Comparison of ENCODE assay signal across 19 cellular contexts in the genomic region with DNA sequence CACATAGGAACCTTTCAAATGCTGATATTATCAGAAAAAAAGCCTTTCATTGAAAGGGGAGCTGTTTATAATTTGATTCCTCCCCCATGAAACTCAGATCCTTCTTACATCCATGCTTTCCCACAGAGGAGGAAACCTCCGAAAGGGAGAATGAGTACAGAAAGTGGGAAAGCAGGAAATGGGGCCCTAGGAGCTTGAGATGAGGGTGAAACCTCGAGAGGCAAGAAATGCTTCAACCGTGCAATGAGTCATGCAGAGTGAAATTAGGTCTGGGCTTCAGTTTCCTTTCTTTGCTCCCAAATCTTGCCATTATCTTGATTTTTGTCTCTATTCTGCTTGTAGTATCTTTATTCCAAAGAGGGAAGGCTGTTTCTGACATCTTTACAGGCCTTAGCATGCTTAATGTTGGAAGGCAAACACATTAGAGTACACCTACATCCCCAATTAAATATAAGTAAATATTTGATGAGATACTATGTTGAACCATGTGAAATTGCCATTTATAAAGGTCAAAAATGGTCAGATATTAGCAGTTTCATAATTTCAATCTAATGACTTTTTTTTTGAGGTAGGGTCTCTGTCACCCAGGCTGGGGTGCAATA.
DNase-seq lines count a peak whose midpoint lies in the region; ATAC-seq, FAIRE-seq and TF ChIP-seq lines count a peak whose summit lies in the region.
"Had no signal": no experiment of that assay in that cellular context is flagged by ENCODE, and none has a peak within 500 bp of the region (broad histone marks: within the 10 kb centered on the region; RNA-seq: fewer than 3 reads in every experiment).

No MANE protein-coding gene starts in this region.

- no peaks in the 10 kb centered on the region for H4K20me1 ChIP-seq in H1 (replicated peaks in 1 of 2; ENCODE audit: control insufficient read depth in 1 of 2, insufficient read depth in 2 of 2, low read length in 2 of 2)
- no peaks in the 10 kb centered on the region for H4K20me1 ChIP-seq in Karpas-422 (ENCODE audit: insufficient read depth, low read depth, low read length)

- H3K79me2 ChIP-seq in H1 (ENCODE audit: control insufficient read depth in 1 of 2, insufficient read depth in 2 of 2, low read length in 2 of 2) (no peaks in the 10 kb centered on the region), Karpas-422 (ENCODE audit: low read length) (no peaks in the 10 kb centered on the region)

- H3K4me2 ChIP-seq in H1 (ENCODE audit: insufficient read depth in 1 of 2, low read depth in 2 of 2, low read length in 2 of 2) (no peak overlapping the region), Karpas-422 (ENCODE audit: low read depth, low read length, poor library complexity, severe bottlenecking) (no peak overlapping the region)

- no peak overlapping the region for H2BK120ac ChIP-seq in H1 (replicated peaks; ENCODE audit: low read depth, low read length)

- no peak overlapping the region for H4K91ac ChIP-seq in H1 (replicated peaks; ENCODE audit: insufficient read length, low read length)

- no peak overlapping the region for H4K5ac ChIP-seq in H1 (ENCODE audit: insufficient read length, low read depth, low read length)

- no peak overlapping the region for H3K4me3 Mint-ChIP-seq in MCF 10A (ENCODE audit: unreplicated experiment)
- H3K4me3 Mint-ChIP-seq: activated naive CD8-positive, alpha-beta T cell treated with anti-CD3 and anti-CD28 coated beads, Interleukin-2, amount 10 ng/mL, durations not matched to agents 7 days and 5 days; dendritic cell treated with granulocyte-macrophage colony-stimulating factor and Interleukin-4, amounts not matched to agents 40 ng/mL and 50 ng/mL, for 4 days; nephron progenitor cell had no signal

- no peaks in the 10 kb centered on the region for H3K9me2 ChIP-seq in Karpas-422 (replicated peaks; ENCODE audit: insufficient read depth, low read length)

- peak overlapping the region; percentile 46; the same call in 1 of the 2 replicates for H2AFZ ChIP-seq in H1 (ENCODE audit: low read length)
- no peak overlapping the region for H2AFZ ChIP-seq in Karpas-422 (ENCODE audit: low read length)

- no peak overlapping the region for H3K56ac ChIP-seq in H1 (replicated peaks; ENCODE audit: insufficient read length, low read depth, low read length)

- no peak overlapping the region for H2BK12ac ChIP-seq in H1 (ENCODE audit: low read depth, low read length)

- ATAC-seq in GM19395 (IDR thresholded peaks at IDR 0.05; ENCODE audit: unreplicated experiment) (no peak), gastroesophageal sphincter (no peak)

- TF ChIP-seq RAD21 in H1 (IDR thresholded peaks at IDR 0.05 in 1 of 2, conservative IDR thresholded peaks at IDR 0.05 in 1 of 2; ENCODE audit: low read depth in 2 of 2, low read length in 2 of 2): no peak

- peaks cover 12% of the 10 kb centered on the region for H3K4me1 Mint-ChIP-seq in MCF 10A (ENCODE audit: insufficient read depth, unreplicated experiment)
- H3K4me1 Mint-ChIP-seq: nephron progenitor cell had no signal

- no peak overlapping the region for H2AK5ac ChIP-seq in H1 (ENCODE audit: low read depth, low read length)

- H3K9ac ChIP-seq in H1 (replicated peaks in 1 of 4; ENCODE audit: extremely low read depth in 1 of 4, low read depth in 3 of 4, low read length in 3 of 4): no peak overlapping the region
- H3K9ac ChIP-seq in Karpas-422 (ENCODE audit: low read length): no peak overlapping the region

- no peaks in the 10 kb centered on the region for H3K36me3 Mint-ChIP-seq in MCF 10A (ENCODE audit: insufficient read depth, unreplicated experiment)
- H3K36me3 Mint-ChIP-seq: activated naive CD8-positive, alpha-beta T cell treated with anti-CD3 and anti-CD28 coated beads, Interleukin-2, amount 10 ng/mL, durations not matched to agents 7 days and 5 days had no signal

- H3K36me3 ChIP-seq in breast epithelium: no peaks in the 10 kb centered on the region
- H3K36me3 ChIP-seq in H1 (ENCODE audit: control insufficient read depth in 2 of 4, insufficient read depth in 4 of 4, low read length in 3 of 4): no peaks in the 10 kb centered on the region
- no peaks in the 10 kb centered on the region for H3K36me3 ChIP-seq in Karpas-422 (ENCODE audit: insufficient read depth, low read length)
- no peaks in the 10 kb centered on the region for H3K36me3 ChIP-seq in gastroesophageal sphincter
- H3K36me3 ChIP-seq: left ventricle myocardium inferior, tibial nerve had no signal

- H2BK20ac ChIP-seq in H1 (ENCODE audit: low read length): no peak overlapping the region

- peak; percentile 30 for DNase-seq in MCF 10A (ENCODE audit: unreplicated experiment)
- DNase-seq in breast epithelium (ENCODE audit: low spot score in 2 of 2): no peak
- DNase-seq in LNCaP clone FGC (ENCODE audit: low read depth): peak; percentile 43
- no peak for DNase-seq in H1 (ENCODE audit: low read depth in 1 of 2, low spot score in 2 of 2)
- DNase-seq in stromal cell of bone marrow (ENCODE audit: low read depth): peak; percentile 27
- DNase-seq in Karpas-422: no peak
- DNase-seq: activated CD8-positive, alpha-beta memory T cell treated with anti-CD3 and anti-CD28 coated beads, Interleukin-2, amount 50 U/mL, for 4 hours; activated naive CD8-positive, alpha-beta T cell treated with anti-CD3 and anti-CD28 coated beads, Interleukin-2, amount 10 ng/mL, durations not matched to agents 7 days and 5 days; DND-41; left ventricle myocardium inferior; NCI-H1105; NCI-H524; nephron progenitor cell; Right ventricle myocardium superior had no signal

- no peaks in the 10 kb centered on the region for H3K27me3 Mint-ChIP-seq in MCF 10A (ENCODE audit: insufficient read depth, unreplicated experiment)

- 81% methylated on average over 3 of the region's 3 CpGs; no CpG with 5 or more reads in 1 of the 2 experiments for WGBS in H1 (ENCODE audit: extremely low coverage in 1 of 2, insufficient coverage in 1 of 2, insufficient read length in 1 of 2, insufficient replicate concordance in 2 of 2, low coverage in 1 of 2, low lambda C conversion rate in 2 of 2, missing lambda C conversion rate in 1 of 2), 2 experiments
- 30 to 58% methylated on average over 2 to 3 of the region's 3 CpGs for WGBS in gastroesophageal sphincter (ENCODE audit: low coverage in 1 of 2), 2 donors

- H3K14ac ChIP-seq in H1 (ENCODE audit: insufficient read length): no peak overlapping the region

- no peak for TF ChIP-seq CTCF in MCF 10A (IDR thresholded peaks at IDR 0.05; ENCODE audit: unreplicated experiment)
- TF ChIP-seq CTCF in breast epithelium (IDR thresholded peaks at IDR 0.05): no peak
- no peak for TF ChIP-seq CTCF in LNCaP clone FGC (IDR thresholded peaks at IDR 0.05; ENCODE audit: control insufficient read depth, extremely low read depth, insufficient read depth)
- no peak for TF ChIP-seq CTCF in H1 (IDR thresholded peaks at IDR 0.05; ENCODE audit: control extremely low read depth in 1 of 3, insufficient read depth in 1 of 3, low read depth in 1 of 3, low read length in 3 of 3)
- no peak for TF ChIP-seq CTCF in gastroesophageal sphincter (IDR thresholded peaks at IDR 0.05)

- H3K23ac ChIP-seq in H1 (ENCODE audit: insufficient read length): no peak overlapping the region

- H3K23me2 ChIP-seq in H1 (ENCODE audit: low read depth, low read length): no peaks in the 10 kb centered on the region

- H2BK5ac ChIP-seq in H1 (ENCODE audit: low read depth, low read length): no peak overlapping the region

- H3K27me3 ChIP-seq in breast epithelium (no peaks in the 10 kb centered on the region), H1 (replicated peaks in 1 of 4; ENCODE audit: control insufficient read depth in 3 of 4, extremely low read depth in 1 of 4, insufficient read depth in 3 of 4, low read length in 3 of 4) (no peaks in the 10 kb centered on the region), Karpas-422 (ENCODE audit: low read length) (no peaks in the 10 kb centered on the region), gastroesophageal sphincter (no peaks in the 10 kb centered on the region)
- H3K27me3 ChIP-seq: tibial nerve had no signal

- TF ChIP-seq POLR2A in breast epithelium (IDR thresholded peaks at IDR 0.05) (no peak), H1 (IDR thresholded peaks at IDR 0.05; ENCODE audit: control extremely low read depth in 1 of 2, low read depth in 2 of 2, low read length in 2 of 2) (no peak), gastroesophageal sphincter (IDR thresholded peaks at IDR 0.05) (no peak)

- H3K79me1 ChIP-seq in H1 (ENCODE audit: low read depth, low read length): no peaks in the 10 kb centered on the region

- H4K8ac ChIP-seq in H1 (ENCODE audit: extremely low read depth, insufficient read depth, low read length): no peak overlapping the region

- no peaks in the 10 kb centered on the region for H3K9me3 Mint-ChIP-seq in MCF 10A (ENCODE audit: unreplicated experiment)
- H3K9me3 Mint-ChIP-seq: dendritic cell treated with granulocyte-macrophage colony-stimulating factor and Interleukin-4, amounts not matched to agents 40 ng/mL and 50 ng/mL, for 4 days had no signal

- H3K9me3 ChIP-seq in breast epithelium (peaks cover 0 to 5% of the 10 kb centered on the region in 2 donors), H1 (ENCODE audit: insufficient read depth in 2 of 2, low read depth in 1 of 2, low read length in 1 of 2) (peaks cover 14 to 18% of the 10 kb centered on the region in 2 experiments), Karpas-422 (ENCODE audit: low read length) (no peaks in the 10 kb centered on the region), gastroesophageal sphincter (peaks cover 0 to 11% (median 0%) of the 10 kb centered on the region in 3 donors)

- no peak overlapping the region for H3K4ac ChIP-seq in H1 (replicated peaks; ENCODE audit: insufficient read length, low read depth, low read length)

- H3K27ac ChIP-seq in breast epithelium (no peak overlapping the region), H1 (ENCODE audit: low read depth, low read length) (no peak overlapping the region), Karpas-422 (ENCODE audit: low read length) (no peak overlapping the region), gastroesophageal sphincter (no peak overlapping the region)
- H3K27ac ChIP-seq: left ventricle myocardium inferior, skin epidermis, tibial nerve had no signal

- no peak overlapping the region for H2BK15ac ChIP-seq in H1 (ENCODE audit: low read length)

- CTCF ChIA-PET in MCF 10A (lab: Yijun Ruan, JAX): interaction anchor here (0.6 to 1.4 kb wide), 4 partner anchors 19 to 257 kb away, joined by 3 to 4 read pairs (median 4); no protein-coding TSS in a partner anchor
- CTCF ChIA-PET in H1 (lab: Charles Lee; ENCODE audit: partially characterized antibody): interaction anchor here (1.3 to 2.3 kb wide), 2 partner anchors 9 to 29 kb away, joined by 4 to 6 read pairs; no protein-coding TSS in a partner anchor

- BruUV-seq in MCF 10A (replicated peaks; lab: Mats Ljungman, UMichigan): no TSS peak

- no peak for FAIRE-seq in H1 (lab: Jason Lieb, UNC)

- intact Hi-C loops in MCF 10A (cut with micrococcal nuclease) (no loop called here), breast epithelium (cut with DNase I; ENCODE audit: low total_unique reads) (loop anchor here (2.0 kb wide), 1 partner anchor 71 kb away; no protein-coding TSS in a partner anchor)

- no peak overlapping the region for H3K27ac Mint-ChIP-seq in MCF 10A (ENCODE audit: low read depth, unreplicated experiment)
- H3K27ac Mint-ChIP-seq: activated naive CD8-positive, alpha-beta T cell treated with anti-CD3 and anti-CD28 coated beads, Interleukin-2, amount 10 ng/mL, durations not matched to agents 7 days and 5 days; dendritic cell treated with granulocyte-macrophage colony-stimulating factor and Interleukin-4, amounts not matched to agents 40 ng/mL and 50 ng/mL, for 4 days; nephron progenitor cell had no signal

- TF ChIP-seq EP300 in H1 (IDR thresholded peaks at IDR 0.05; ENCODE audit: borderline replicate concordance in 1 of 2, low read depth in 2 of 2, low read length in 2 of 2) (no peak), gastroesophageal sphincter (IDR thresholded peaks at IDR 0.05) (no peak)

- H3K4me3 ChIP-seq in breast epithelium: no peak overlapping the region
- H3K4me3 ChIP-seq in LNCaP clone FGC (ENCODE audit: low read depth, low read length): no peak overlapping the region
- no peak overlapping the region for H3K4me3 ChIP-seq in H1 (ENCODE audit: extremely low read depth in 1 of 4, insufficient read depth in 2 of 4, low read depth in 3 of 4, low read length in 4 of 4)
- no peak overlapping the region for H3K4me3 ChIP-seq in Karpas-422 (ENCODE audit: low read length)
- H3K4me3 ChIP-seq in gastroesophageal sphincter: no peak overlapping the region
- H3K4me3 ChIP-seq: left ventricle myocardium inferior, skin epidermis, tibial nerve had no signal

- POLR2A ChIA-PET in MCF 10A (lab: Yijun Ruan, JAX) (interaction anchor here (1.1 to 1.3 kb wide), 3 partner anchors 9 to 13 kb away, joined by 3 to 5 read pairs (median 3); no protein-coding TSS in a partner anchor), H1 (lab: Charles Lee; ENCODE audit: partially characterized antibody) (no interaction called here)

- H3K4me1 ChIP-seq in breast epithelium (no peaks in the 10 kb centered on the region), H1 (replicated peaks in 1 of 4; ENCODE audit: control insufficient read depth in 3 of 4, insufficient read depth in 4 of 4, low read length in 3 of 4) (no peaks in the 10 kb centered on the region), Karpas-422 (ENCODE audit: low read length) (no peaks in the 10 kb centered on the region), gastroesophageal sphincter (no peaks in the 10 kb centered on the region)
- H3K4me1 ChIP-seq: tibial nerve had no signal

- no peak overlapping the region for H3K18ac ChIP-seq in H1 (ENCODE audit: extremely low read depth, low read length)

Comparison
In these comparisons a context has a peak if more than half of its experiments do, and no peak if none do; other contexts are left out.
1. DNase-seq: peak in MCF 10A (single experiment), LNCaP clone FGC (single experiment) and stromal cell of bone marrow (single experiment); none in breast epithelium (0 of 2), H1 (0 of 2) and Karpas-422 (single experiment).